In genomic region chr6:33198853-33199436, GRCh38 we compare ENCODE assay signal across 9 cellular contexts. TPM values are rescaled to one million over a fixed set of nuclear protein-coding genes. Genes with fewer than 3 reads are reported as not detected.
DNase-seq lines count a peak whose midpoint lies in the region; ATAC-seq and TF ChIP-seq lines count a peak whose summit lies in the region.
"Had no signal": no experiment of that assay in that cellular context is flagged by ENCODE, and none has a peak within 500 bp of the region (broad histone marks: within the 10 kb centered on the region; RNA-seq: fewer than 3 reads in every experiment).

No MANE protein-coding gene starts in this region.

- peak overlapping the region; percentile 89 for H3K27ac Mint-ChIP-seq in activated naive CD8-positive, alpha-beta T cell treated with anti-CD3 and anti-CD28 coated beads for 36 hours

- H3K4me3 Mint-ChIP-seq in activated T-cell treated with anti-CD3 and anti-CD28 coated beads, Interleukin-2, amount 50 U/mL, for 4 hours, result peak overlapping the region; percentile 100
- H3K4me3 Mint-ChIP-seq in activated naive CD8-positive, alpha-beta T cell treated with anti-CD3 and anti-CD28 coated beads for 36 hours, result peak overlapping the region; percentile 92

- H3K27me3 Mint-ChIP-seq in activated T-cell treated with anti-CD3 and anti-CD28 coated beads, Interleukin-2, amount 50 U/mL, for 4 hours (ENCODE audit: low read depth), result no peaks in the 10 kb centered on the region
- H3K27me3 Mint-ChIP-seq in activated naive CD8-positive, alpha-beta T cell treated with anti-CD3 and anti-CD28 coated beads for 36 hours, result no peaks in the 10 kb centered on the region

- peaks cover 48% of the 10 kb centered on the region for H3K36me3 Mint-ChIP-seq in activated T-cell treated with anti-CD3 and anti-CD28 coated beads, Interleukin-2, amount 50 U/mL, for 4 hours (ENCODE audit: insufficient read depth)
- H3K36me3 Mint-ChIP-seq in activated naive CD8-positive, alpha-beta T cell treated with anti-CD3 and anti-CD28 coated beads for 36 hours, result peaks cover 38% of the 10 kb centered on the region

- H3K9me3 Mint-ChIP-seq in activated T-cell treated with anti-CD3 and anti-CD28 coated beads, Interleukin-2, amount 50 U/mL, for 4 hours, result no peaks in the 10 kb centered on the region
- no peaks in the 10 kb centered on the region for H3K9me3 Mint-ChIP-seq in activated naive CD8-positive, alpha-beta T cell treated with anti-CD3 and anti-CD28 coated beads for 36 hours

- H3K4me3 ChIP-seq in kidney epithelial cell (ENCODE audit: low read depth, low read length) (peak overlapping the region; percentile 73), thymus (ENCODE audit: low read length) (peak overlapping the region; percentile 89)

- H3K27ac ChIP-seq in thymus (ENCODE audit: low read depth), result no peak overlapping the region

- H3K36me3 ChIP-seq in kidney epithelial cell (ENCODE audit: control insufficient read depth, insufficient read depth, low read length) (peaks cover 10% of the 10 kb centered on the region), thymus (ENCODE audit: control insufficient read depth, insufficient read depth) (peaks cover 47% of the 10 kb centered on the region)

- no peak for TF ChIP-seq CTCF in kidney epithelial cell (IDR thresholded peaks at IDR 0.05; ENCODE audit: insufficient read depth, low read length, poor library complexity, severe bottlenecking)

- DNase-seq in activated T-cell treated with anti-CD3 and anti-CD28 coated beads, Interleukin-2, amount 50 U/mL, for 4 hours, result no peak
- DNase-seq in activated T-cell treated with anti-CD3 and anti-CD28 coated beads, Interleukin-2, amount 50 U/mL, for 1 hour, result no peak
- no peak for DNase-seq in activated naive CD8-positive, alpha-beta T cell treated with anti-CD3 and anti-CD28 coated beads for 36 hours
- no peak for DNase-seq in kidney epithelial cell (ENCODE audit: low read depth)
- no peak for DNase-seq in stimulated activated CD4-positive, alpha-beta T cell treated with anti-CD3 and anti-CD28 coated beads, Interleukin-4, amount 100 ng/mL, for 1 hour
- DNase-seq: SW 1271 had no signal

- ATAC-seq in activated T-cell treated with anti-CD3 and anti-CD28 coated beads, Interleukin-2, amount 50 U/mL, for 4 hours, result no peak
- no peak for ATAC-seq in GM18870 (IDR thresholded peaks at IDR 0.05; ENCODE audit: unreplicated experiment)
- no peak for ATAC-seq in HG02763 (IDR thresholded peaks at IDR 0.05; ENCODE audit: unreplicated experiment)

- H3K27me3 ChIP-seq in kidney epithelial cell (ENCODE audit: control insufficient read depth, insufficient read depth, low read length) (no peaks in the 10 kb centered on the region), thymus (ENCODE audit: control insufficient read depth, insufficient read depth) (no peaks in the 10 kb centered on the region)

- peaks cover 63% of the 10 kb centered on the region for H3K4me1 Mint-ChIP-seq in activated T-cell treated with anti-CD3 and anti-CD28 coated beads, Interleukin-2, amount 50 U/mL, for 4 hours (ENCODE audit: low read depth)
- peaks cover 52% of the 10 kb centered on the region for H3K4me1 Mint-ChIP-seq in activated naive CD8-positive, alpha-beta T cell treated with anti-CD3 and anti-CD28 coated beads for 36 hours

- 59% methylated on average over 3 of the region's 3 CpGs for WGBS in thymus

- no peaks in the 10 kb centered on the region for H3K9me3 ChIP-seq in thymus (ENCODE audit: control insufficient read depth)

- H3K4me1 ChIP-seq in thymus (ENCODE audit: control insufficient read depth, insufficient read depth, low read length), result peaks cover 17% of the 10 kb centered on the region

RNA-seq across cellular contexts. Expression of gene RXRB, which starts 1.5 kb away (rescaled TPM):
- total RNA-seq in activated T-cell treated with anti-CD3 and anti-CD28 coated beads, Interleukin-2, amount 50 U/mL, for 4 hours, result 10 to 100 TPM; 55.2 to 62.3 (median 60.8) TPM
- 10 to 100 TPM; 40.4 to 42.1 TPM for total RNA-seq in activated naive CD8-positive, alpha-beta T cell treated with anti-CD3 and anti-CD28 coated beads for 36 hours
- total RNA-seq in kidney epithelial cell, result 24.4 and 24.9 TPM in 2 replicates
- polyA plus RNA-seq in thymus, result 60.7 TPM

RNA-seq across cellular contexts. Expression of gene SLC39A7, which starts 1.7 kb away (rescaled TPM):
- total RNA-seq in activated T-cell treated with anti-CD3 and anti-CD28 coated beads, Interleukin-2, amount 50 U/mL, for 4 hours, result 10 to 100 TPM; 68.7 to 78.3 (median 72.1) TPM
- 10 to 100 TPM; 51.0 to 55.6 TPM for total RNA-seq in activated naive CD8-positive, alpha-beta T cell treated with anti-CD3 and anti-CD28 coated beads for 36 hours
- total RNA-seq in kidney epithelial cell, result 94.1 and 94.9 TPM in 2 replicates
- polyA plus RNA-seq in thymus, result 43.0 TPM

RNA-seq across cellular contexts. Expression of gene HSD17B8, which starts 5.5 kb away (rescaled TPM):
- 10 to 100 TPM; 11.7 to 20.1 (median 19.4) TPM for total RNA-seq in activated T-cell treated with anti-CD3 and anti-CD28 coated beads, Interleukin-2, amount 50 U/mL, for 4 hours
- 10 to 100 TPM; 31.1 to 32.6 TPM for total RNA-seq in activated naive CD8-positive, alpha-beta T cell treated with anti-CD3 and anti-CD28 coated beads for 36 hours
- 11.4 and 13.1 TPM in 2 replicates for total RNA-seq in kidney epithelial cell
- polyA plus RNA-seq in thymus, result 15.7 TPM

RNA-seq across cellular contexts. Expression of gene COL11A2, which starts 6.7 kb away (rescaled TPM):
- under 1 TPM; 0.48 to 0.98 (median 0.60) TPM for total RNA-seq in activated T-cell treated with anti-CD3 and anti-CD28 coated beads, Interleukin-2, amount 50 U/mL, for 4 hours
- total RNA-seq in activated naive CD8-positive, alpha-beta T cell treated with anti-CD3 and anti-CD28 coated beads for 36 hours, result 1 to 10 TPM; 1.0 to 1.1 TPM
- 0.14 and 0.38 TPM in 2 replicates for total RNA-seq in kidney epithelial cell
- polyA plus RNA-seq in thymus, result 5.5 TPM

RNA-seq across cellular contexts. Expression of gene RING1, which starts 9.4 kb away (rescaled TPM):
- total RNA-seq in activated T-cell treated with anti-CD3 and anti-CD28 coated beads, Interleukin-2, amount 50 U/mL, for 4 hours, result 10 to 100 TPM; 64.7 to 66.5 (median 66.3) TPM
- total RNA-seq in activated naive CD8-positive, alpha-beta T cell treated with anti-CD3 and anti-CD28 coated beads for 36 hours, result 10 to 100 TPM; 35.3 to 35.8 TPM
- total RNA-seq in kidney epithelial cell, result 12.1 and 16.4 TPM in 2 replicates
- 62.6 TPM for polyA plus RNA-seq in thymus
